9 cellular contexts compared by ENCODE assay signal in genomic region chr14:67166450-67166853, GRCh38. TPM values are rescaled to one million over a fixed set of nuclear protein-coding genes. Genes with fewer than 3 reads are reported as not detected.
DNase-seq lines count a peak whose midpoint lies in the region; ATAC-seq, FAIRE-seq and TF ChIP-seq lines count a peak whose summit lies in the region.
"Had no signal": no experiment of that assay in that cellular context is flagged by ENCODE, and none has a peak within 500 bp of the region (broad histone marks: within the 10 kb centered on the region; RNA-seq: fewer than 3 reads in every experiment).

No MANE protein-coding gene starts in this region.

- H3K9me3 ChIP-seq in OCI-LY1 (ENCODE audit: low read length) (no peaks in the 10 kb centered on the region), HepG2 (ENCODE audit: low read length) (no peaks in the 10 kb centered on the region), transverse colon (no peaks in the 10 kb centered on the region)

- H3K36me3 ChIP-seq in OCI-LY1 (ENCODE audit: insufficient read depth, low read length), result no peaks in the 10 kb centered on the region
- H3K36me3 ChIP-seq in HepG2 (replicated peaks in 1 of 2; ENCODE audit: control insufficient read depth in 1 of 2, insufficient read depth in 2 of 2, low read length in 2 of 2), result peaks cover 0 to 1% of the 10 kb centered on the region in 2 experiments; a peak in 2 of 5 replicates
- H3K36me3 ChIP-seq in transverse colon, result no peaks in the 10 kb centered on the region

- H3K9ac ChIP-seq in OCI-LY1 (ENCODE audit: low read length) (no peak overlapping the region), HepG2 (ENCODE audit: insufficient read depth, low read depth, low read length) (no peak overlapping the region)

- H4K20me1 ChIP-seq in OCI-LY1 (ENCODE audit: insufficient read depth, low read length) (no peaks in the 10 kb centered on the region), HepG2 (ENCODE audit: insufficient read depth, low read length) (no peaks in the 10 kb centered on the region)

- CTCF ChIA-PET in HepG2 (lab: Yijun Ruan, JAX; ENCODE audit: low intra/inter-chr PET ratio, low total read pairs), result interaction anchor here (1.5 to 2.8 kb wide), 2 partner anchors 119 to 169 kb away, joined by 17 to 42 read pairs; no protein-coding TSS in a partner anchor

- H3K27me3 ChIP-seq in OCI-LY1 (ENCODE audit: insufficient read depth, low read length) (no peaks in the 10 kb centered on the region), HepG2 (ENCODE audit: control insufficient read depth in 1 of 2, insufficient read depth in 2 of 2, low read length in 2 of 2) (no peaks in the 10 kb centered on the region), transverse colon (no peaks in the 10 kb centered on the region)

- H3K79me2 ChIP-seq in OCI-LY1 (ENCODE audit: insufficient read depth, low read length), result no peaks in the 10 kb centered on the region
- no peaks in the 10 kb centered on the region for H3K79me2 ChIP-seq in HepG2 (ENCODE audit: insufficient read depth, low read length)

- no TSS peak for BruUV-seq in HepG2 (replicated peaks; lab: Mats Ljungman, UMichigan)

- H3K4me1 ChIP-seq in OCI-LY1 (ENCODE audit: insufficient read depth, low read length, severe bottlenecking) (no peaks in the 10 kb centered on the region), HepG2 (ENCODE audit: insufficient read depth, low read length) (peaks cover 6% of the 10 kb centered on the region), transverse colon (peaks cover 0 to 8% (median 0%) of the 10 kb centered on the region in 4 donors)

- TF ChIP-seq CTCF in OCI-LY1 (IDR thresholded peaks at IDR 0.05; ENCODE audit: low read length), result peak; percentile 83
- TF ChIP-seq CTCF in HepG2 (CRISPR knock-in tag; IDR thresholded peaks at IDR 0.05), result peak; percentile 72
- TF ChIP-seq CTCF in transverse colon (IDR thresholded peaks at IDR 0.05), result peak; percentile 77 to 82 (median 80)

- DNase-seq in Ammon's horn (ENCODE audit: low spot score), result peak; percentile 67
- no peak for DNase-seq in GM19239 (ENCODE audit: insufficient read length, low spot score)
- DNase-seq in brain pericyte (ENCODE audit: low read depth, low spot score), result peak; percentile 4
- DNase-seq in HepG2 (ENCODE audit: low spot score), result no peak
- DNase-seq in transverse colon, result peak; percentile 32
- no peak for DNase-seq in COR-L47 (lab: John Stamatoyannopoulos, UW)

- intact Hi-C loops in HepG2 (cut with micrococcal nuclease; ENCODE audit: unreplicated experiment) (loop anchor here (1.0 kb wide), 2 partner anchors 120 to 169 kb away; no protein-coding TSS in a partner anchor), transverse colon (cut with DNase I; ENCODE audit: low total_unique reads) (loop anchor here (5.0 kb wide), 1 partner anchor 121 kb away; no protein-coding TSS in a partner anchor)

- 94% methylated on average over 5 of the region's 5 CpGs for WGBS in HepG2 (ENCODE audit: low lambda C conversion rate)
- WGBS in transverse colon (ENCODE audit: low coverage in 1 of 2), 2 donors, result 86% methylated on average over 5 of the region's 5 CpGs; no CpG with 5 or more reads in 1 of the 2 donors

- H3K4me3 ChIP-seq in OCI-LY1 (ENCODE audit: low read depth, low read length, poor library complexity, severe bottlenecking), result no peak overlapping the region
- no peak overlapping the region for H3K4me3 ChIP-seq in HepG2 (replicated peaks in 1 of 3; ENCODE audit: insufficient read depth in 1 of 3, low read depth in 2 of 3, low read length in 3 of 3)
- H3K4me3 ChIP-seq in transverse colon, result no peak overlapping the region

- POLR2A ChIA-PET in HepG2 (lab: Yijun Ruan, JAX), result no interaction called here

- H3K9me2 ChIP-seq in OCI-LY1 (ENCODE audit: low read depth, low read length), result no peaks in the 10 kb centered on the region

- peak; percentile 57; the same call in 1 of the 2 replicates for TF ChIP-seq RAD21 in HepG2 (CRISPR knock-in tag; IDR thresholded peaks at IDR 0.05)

- TF ChIP-seq POLR2A in HepG2 (IDR thresholded peaks at IDR 0.05; ENCODE audit: insufficient read depth in 1 of 2, low read depth in 2 of 2, low read length in 2 of 2), result no peak
- no peak for TF ChIP-seq POLR2A in transverse colon (IDR thresholded peaks at IDR 0.05)

- in situ Hi-C loops in HepG2 (cut with HindIII; ENCODE audit: extremely low pct_ligation_motif_present, low pct_unique_long_range_greater_than_20kb) (loop anchor here (5.0 kb wide), 1 partner anchor 116 kb away; no protein-coding TSS in a partner anchor), transverse colon (cut with MboI; ENCODE audit: low pct_ligation_motif_present in 1 of 4, low pct_unique_long_range_greater_than_20kb in 1 of 4, low sequenced_read_pairs in 3 of 4) (loop anchor here in 3 of 4 donors (5.0 to 10.0 kb wide), 3 partner anchors 116 to 128 kb away; no protein-coding TSS in a partner anchor)

- ATAC-seq in HepG2 (peak; percentile 46; the same call in 1 of the 3 replicates), HG02610 (IDR thresholded peaks at IDR 0.05; ENCODE audit: unreplicated experiment) (no peak)

- H3K27ac ChIP-seq in OCI-LY1 (ENCODE audit: low read depth, low read length, poor library complexity, severe bottlenecking) (no peak overlapping the region), HepG2 (ENCODE audit: extremely low read length, insufficient read depth, low read length) (no peak overlapping the region), transverse colon (no peak overlapping the region)

- no peaks in the 10 kb centered on the region for H3F3A ChIP-seq in OCI-LY1 (ENCODE audit: insufficient read depth, low read length)

- FAIRE-seq in GM19239 (lab: Jason Lieb, UNC) (peak; percentile 82), HepG2 (lab: Jason Lieb, UNC) (peak; percentile 95)

- H3K4me2 ChIP-seq in OCI-LY1 (ENCODE audit: low read length), result no peak overlapping the region
- H3K4me2 ChIP-seq in HepG2 (ENCODE audit: low read depth, low read length), result no peak overlapping the region

- no peak for TF ChIP-seq EP300 in HepG2 (IDR thresholded peaks at IDR 0.05; ENCODE audit: low read depth in 2 of 2, low read length in 2 of 2)
- no peak for TF ChIP-seq EP300 in HepG2 (CRISPR knock-in tag; IDR thresholded peaks at IDR 0.05; ENCODE audit: borderline replicate concordance)
- no peak for TF ChIP-seq EP300 in transverse colon (IDR thresholded peaks at IDR 0.05; ENCODE audit: low read depth)

- H2AFZ ChIP-seq in OCI-LY1 (ENCODE audit: low read length), result no peak overlapping the region
- H2AFZ ChIP-seq in HepG2 (ENCODE audit: low read length), result no peak overlapping the region

TF ChIP-seq in HepG2, 621 proteins besides CTCF, POLR2A, EP300 and RAD21 (continues in another document):
- TF ChIP-seq SP4 (CRISPR knock-in tag; IDR thresholded peaks at IDR 0.05), result no peak
- peak; percentile 84 for TF ChIP-seq STAG1 (CRISPR knock-in tag; IDR thresholded peaks at IDR 0.05)
- no peak for TF ChIP-seq TSC22D2 (CRISPR knock-in tag; IDR thresholded peaks at IDR 0.05; ENCODE audit: borderline replicate concordance)
- TF ChIP-seq ZNF335 (CRISPR knock-in tag; IDR thresholded peaks at IDR 0.05), result no peak
- TF ChIP-seq NCOA5 (CRISPR knock-in tag; IDR thresholded peaks at IDR 0.05), result no peak
- no peak for TF ChIP-seq ZNF747 (CRISPR knock-in tag; IDR thresholded peaks at IDR 0.05; ENCODE audit: borderline replicate concordance)
- TF ChIP-seq UBTF (CRISPR knock-in tag; IDR thresholded peaks at IDR 0.05), result no peak
- no peak for TF ChIP-seq BHLHE40 (IDR thresholded peaks at IDR 0.05; ENCODE audit: low read length)
- TF ChIP-seq GZF1 (CRISPR knock-in tag; IDR thresholded peaks at IDR 0.05), result no peak
- no peak for TF ChIP-seq ZNF660 (CRISPR knock-in tag; IDR thresholded peaks at IDR 0.05; ENCODE audit: borderline replicate concordance, low read depth)
- TF ChIP-seq REXO4 (CRISPR knock-in tag; IDR thresholded peaks at IDR 0.05; ENCODE audit: borderline replicate concordance), result no peak
- TF ChIP-seq ZNF205 (CRISPR knock-in tag; IDR thresholded peaks at IDR 0.05), result no peak
- no peak for TF ChIP-seq ZNF564 (CRISPR knock-in tag; IDR thresholded peaks at IDR 0.05)

RNA-seq across cellular contexts. Expression of gene GARIN2, which starts 22.8 kb away (rescaled TPM):
- total RNA-seq in HepG2 (2016; rRNA removed; fragmentation: Illumina TruSeq; extraction: Trizol), result 0.18 TPM in 1 of 2 replicates, not detected in the other
- not detected in 2 replicates for total RNA-seq in HepG2 (2016; cell fraction: cytosol; rRNA removed; fragmentation: Illumina TruSeq; extraction: Trizol; ENCODE audit: low read depth)
- total RNA-seq in HepG2 (2016; cell fraction: insoluble cytoplasmic fraction; rRNA removed; fragmentation: Illumina TruSeq; extraction: Trizol), result not detected in 2 replicates
- total RNA-seq in HepG2 (2016; cell fraction: membrane; rRNA removed; fragmentation: Illumina TruSeq; extraction: Trizol), result 0.46 TPM in 1 of 2 replicates, not detected in the other
- 0.22 and 0.38 TPM in 2 replicates for total RNA-seq in HepG2 (2016; cell fraction: nucleus; rRNA removed; fragmentation: Illumina TruSeq; extraction: Trizol)
- not detected in 2 replicates for polyA plus RNA-seq in HepG2 (2011; rRNA removed)
- polyA plus RNA-seq in HepG2 (2011; cell fraction: cytosol; rRNA removed), result not detected in 2 replicates
- polyA plus RNA-seq in HepG2 (2011; cell fraction: nucleus; rRNA removed), result 0.10 TPM in 1 of 2 replicates, not detected in the other
- polyA plus RNA-seq in HepG2 (2012), result 0.09 TPM in 1 of 2 replicates, not detected in the other
- not detected in 2 replicates for polyA plus RNA-seq in HepG2 (2016; cell fraction: cytosol; fragmentation: Illumina TruSeq; extraction: Trizol; ENCODE audit: low read depth)
- not detected in 2 replicates for polyA plus RNA-seq in HepG2 (2016; cell fraction: insoluble cytoplasmic fraction; fragmentation: Illumina TruSeq; extraction: Trizol; ENCODE audit: low read depth)
- not detected in 2 replicates for polyA plus RNA-seq in HepG2 (2016; cell fraction: membrane; fragmentation: Illumina TruSeq; extraction: Trizol; ENCODE audit: low read depth)
- 0.83 TPM in 1 of 2 replicates, not detected in the other for polyA plus RNA-seq in HepG2 (2016; cell fraction: nucleus; fragmentation: Illumina TruSeq; extraction: Trizol; ENCODE audit: insufficient read depth, low read depth)
- polyA minus RNA-seq in HepG2 (2011; rRNA and poly(A)+ RNA removed; ENCODE audit: low replicate concordance), result 0.21 TPM in 1 of 2 replicates, not detected in the other
- polyA minus RNA-seq in HepG2 (2011; cell fraction: cytosol; rRNA and poly(A)+ RNA removed), result not detected in 2 replicates
- not detected in 2 replicates for polyA minus RNA-seq in HepG2 (2011; cell fraction: nucleus; rRNA and poly(A)+ RNA removed)
- total RNA-seq in transverse colon, result not detected
- total RNA-seq: mononuclear cell had no signal

Comparison
In these comparisons a context has a peak if more than half of its experiments do, and no peak if none do; other contexts are left out.
1. DNase-seq: peak in Ammon's horn (single experiment), brain pericyte (single experiment) and transverse colon (single experiment); none in GM19239 (single experiment), HepG2 (single experiment) and COR-L47 (single experiment).
2. Peak in every context shown above with its lines, with median percentiles within 50 percentile points of each other: CTCF ChIP-seq.